In the genomic region with DNA sequence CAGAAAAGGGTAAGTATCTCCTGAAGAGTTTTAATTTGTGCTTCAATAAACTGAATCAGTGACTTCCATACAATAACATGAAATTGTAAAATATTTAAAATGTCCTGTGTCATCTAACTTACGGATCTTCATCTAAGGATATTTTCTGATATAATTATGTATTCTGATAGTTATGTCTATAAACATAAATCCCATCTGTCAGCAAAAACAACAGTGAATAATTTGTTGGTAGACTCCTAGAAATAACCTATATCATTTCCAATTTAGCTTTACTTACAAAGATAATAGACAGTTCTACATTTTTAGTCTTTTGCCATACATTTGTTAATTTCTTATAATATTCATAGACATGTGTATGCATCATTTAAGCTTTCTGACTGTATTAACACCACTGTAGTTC, we compare ENCODE assay signal across 22 cellular contexts.
DNase-seq lines count a peak whose midpoint lies in the region; ATAC-seq, FAIRE-seq and TF ChIP-seq lines count a peak whose summit lies in the region.
"Had no signal": no experiment of that assay in that cellular context is flagged by ENCODE, and none has a peak within 500 bp of the region (broad histone marks: within the 10 kb centered on the region; RNA-seq: fewer than 3 reads in every experiment).

No MANE protein-coding gene starts in this region.

- H4K5ac ChIP-seq in IMR-90 (ENCODE audit: low read depth, low read length): no peak overlapping the region

- BruUV-seq in IMR-90 (replicated peaks; lab: Mats Ljungman, UMichigan): no TSS peak
- no TSS peak for BruUV-seq in K562 (replicated peaks; lab: Mats Ljungman, UMichigan)

- no peaks in the 10 kb centered on the region for H3K4me1 ChIP-seq in A549
- no peaks in the 10 kb centered on the region for H3K4me1 ChIP-seq in IMR-90 (ENCODE audit: control insufficient read depth, insufficient read depth, low read length)
- H3K4me1 ChIP-seq in K562 (replicated peaks in 1 of 2; ENCODE audit: control insufficient read depth in 2 of 2, insufficient read depth in 2 of 2, low read length in 2 of 2): no peaks in the 10 kb centered on the region
- H3K4me1 ChIP-seq: BLaER1 treated with 17β-estradiol and CSF1 and Interleukin-3, amounts not matched to agents 10 nM and 100 nM; Caco-2 had no signal

- H2AFZ ChIP-seq in IMR-90 (replicated peaks; ENCODE audit: low read length, poor library complexity): no peak overlapping the region
- no peak overlapping the region for H2AFZ ChIP-seq in K562 (ENCODE audit: low read depth, low read length)

- no peaks in the 10 kb centered on the region for H3K79me2 ChIP-seq in K562 (ENCODE audit: control insufficient read depth, insufficient read depth, low read length)

- H4K20me1 ChIP-seq in IMR-90 (ENCODE audit: insufficient read depth, low read length): no peaks in the 10 kb centered on the region
- no peaks in the 10 kb centered on the region for H4K20me1 ChIP-seq in K562 (replicated peaks; ENCODE audit: control insufficient read depth, insufficient read depth, low read length)
- H4K20me1 ChIP-seq: BLaER1 treated with 17β-estradiol and CSF1 and Interleukin-3, amounts not matched to agents 10 nM and 100 nM had no signal

- dilution Hi-C loops in IMR-90 (cut with HindIII; ENCODE audit: low sequenced_read_pairs, unreplicated experiment): no loop called here

- H3K4me3 Mint-ChIP-seq in endothelial cell (ENCODE audit: unreplicated experiment): no peak overlapping the region
- H3K4me3 Mint-ChIP-seq: B cell; CD4-positive, alpha-beta T cell; CD8-positive, alpha-beta T cell had no signal

- no peak overlapping the region for H2BK15ac ChIP-seq in IMR-90 (ENCODE audit: low read depth, low read length)

- H4K8ac ChIP-seq in IMR-90 (ENCODE audit: low read depth in 2 of 2, low read length in 2 of 2): no peak overlapping the region

- 90% methylated on average over 1 of the region's 1 CpG for WGBS in A549 (ENCODE audit: missing lambda C conversion rate)
- WGBS in IMR-90 (ENCODE audit: extremely low coverage in 2 of 2, insufficient read length in 1 of 2), 2 experiments: no CpG with 5 or more reads among the region's 1 CpG
- WGBS in K562 (ENCODE audit: insufficient coverage, low coverage, missing lambda C conversion rate): 62% methylated on average over 1 of the region's 1 CpG

- FAIRE-seq in A549 (lab: Jason Lieb, UNC) (no peak), K562 (lab: Jason Lieb, UNC) (no peak)
- FAIRE-seq: D721Med, GM12878, GM12892, GM18507 had no signal

- H2BK120ac ChIP-seq in IMR-90 (ENCODE audit: low read depth, low read length): no peak overlapping the region

- no peak overlapping the region for H3K14ac ChIP-seq in IMR-90 (replicated peaks; ENCODE audit: low read depth, low read length)

- TF ChIP-seq RAD21 in A549 (conservative IDR thresholded peaks at IDR 0.05 in 1 of 2, IDR thresholded peaks at IDR 0.05 in 1 of 2) (no peak), IMR-90 (IDR thresholded peaks at IDR 0.05; ENCODE audit: low read length) (no peak), K562 (CRISPR knock-in tag; conservative IDR thresholded peaks at IDR 0.05 in 1 of 2, IDR thresholded peaks at IDR 0.05 in 1 of 2) (no peak)

- H3K36me3 Mint-ChIP-seq in endothelial cell (ENCODE audit: low read depth, unreplicated experiment): no peaks in the 10 kb centered on the region

- H3K4me3 ChIP-seq in A549 (no peak overlapping the region), IMR-90 (ENCODE audit: insufficient read depth, low read depth, low read length) (no peak overlapping the region), K562 (no peak overlapping the region)
- H3K4me3 ChIP-seq: BLaER1 treated with 17β-estradiol and CSF1 and Interleukin-3, amounts not matched to agents 10 nM and 100 nM; GM12878 had no signal

- TF ChIP-seq POLR2A in A549 (IDR thresholded peaks at IDR 0.05; ENCODE audit: low read length) (no peak), IMR-90 (IDR thresholded peaks at IDR 0.05; ENCODE audit: low read depth, low read length) (no peak), K562 (conservative IDR thresholded peaks at IDR 0.05) (no peak)

- H4K91ac ChIP-seq in IMR-90 (ENCODE audit: insufficient read depth, low read depth, low read length): no peak overlapping the region

- in situ Hi-C loops in IMR-90 (cut with MboI; ENCODE audit: low sequenced_read_pairs): no loop called here
- in situ Hi-C loops in K562 (cut with MboI): no loop called here

- H3K9me1 ChIP-seq in IMR-90 (ENCODE audit: insufficient read depth, low read length): no peaks in the 10 kb centered on the region
- no peaks in the 10 kb centered on the region for H3K9me1 ChIP-seq in K562 (ENCODE audit: control insufficient read depth, insufficient read depth, low read length)

- no peak overlapping the region for H3K56ac ChIP-seq in IMR-90 (ENCODE audit: extremely low read depth, insufficient read depth, low read length)

- H2AK5ac ChIP-seq in IMR-90 (ENCODE audit: low read depth, low read length): no peak overlapping the region

- H3K9ac ChIP-seq in IMR-90 (ENCODE audit: low read depth, low read length): no peak overlapping the region
- H3K9ac ChIP-seq in K562 (ENCODE audit: insufficient read depth in 1 of 2, low read depth in 2 of 2, low read length in 2 of 2): no peak overlapping the region
- H3K9ac ChIP-seq: BLaER1 treated with 17β-estradiol and CSF1 and Interleukin-3, amounts not matched to agents 10 nM and 100 nM had no signal

- TF ChIP-seq CTCF in A549 (IDR thresholded peaks at IDR 0.05) (no peak), IMR-90 (conservative IDR thresholded peaks at IDR 0.05; ENCODE audit: low read depth, low read length) (no peak), K562 (IDR thresholded peaks at IDR 0.05 in 2 of 3, conservative IDR thresholded peaks at IDR 0.05 in 1 of 3; ENCODE audit: insufficient read depth in 2 of 3, low read depth in 1 of 3, low read length in 3 of 3) (no peak), endothelial cell (IDR thresholded peaks at IDR 0.05; ENCODE audit: unreplicated experiment) (no peak)

- DNase-seq in A549 (ENCODE audit: low read depth in 1 of 2, low spot score in 1 of 2): no peak
- no peak for DNase-seq in IMR-90
- no peak for DNase-seq in K562 (ENCODE audit: extremely low read depth in 1 of 4, low spot score in 3 of 4)
- no peak for DNase-seq in endothelial cell (ENCODE audit: low spot score)
- DNase-seq in EL: no peak
- DNase-seq: 8988T; AML-193; Caco-2; Calu3; CD4-positive, alpha-beta T cell; CD8-positive, alpha-beta T cell; DMS79 treated with DMSO at 0.1 percent for 48 hours; GDM1 had no signal

- POLR2A ChIA-PET in A549 (lab: Yijun Ruan, JAX) (no interaction called here), IMR-90 (lab: Charles Lee; ENCODE audit: unreplicated experiment) (no interaction called here), K562 (lab: Yijun Ruan, JAX) (no interaction called here)

- no peak overlapping the region for H2BK5ac ChIP-seq in IMR-90 (ENCODE audit: low read depth, low read length, poor library complexity, severe bottlenecking)

- ATAC-seq in A549: no peak
- no peak for ATAC-seq in IMR-90 (ENCODE audit: low read depth)
- ATAC-seq in K562: no peak
- no peak for ATAC-seq in HG03342 (IDR thresholded peaks at IDR 0.05; ENCODE audit: unreplicated experiment)
- no peak for ATAC-seq in HG03521 (IDR thresholded peaks at IDR 0.05; ENCODE audit: unreplicated experiment)
- ATAC-seq: CD8-positive, alpha-beta T cell; GM12878 had no signal

- no peaks in the 10 kb centered on the region for H3K9me3 Mint-ChIP-seq in endothelial cell (ENCODE audit: unreplicated experiment)
- H3K9me3 Mint-ChIP-seq: CD4-positive, alpha-beta T cell; CD8-positive, alpha-beta T cell had no signal

- H3K4me1 Mint-ChIP-seq in endothelial cell (ENCODE audit: unreplicated experiment): peaks cover 7% of the 10 kb centered on the region
- H3K4me1 Mint-ChIP-seq: B cell had no signal

- H3K27ac Mint-ChIP-seq in endothelial cell (ENCODE audit: unreplicated experiment): peak overlapping the region; percentile 21
- H3K27ac Mint-ChIP-seq: B cell; CD4-positive, alpha-beta T cell; CD8-positive, alpha-beta T cell had no signal

- H2BK20ac ChIP-seq in IMR-90 (ENCODE audit: low read depth, low read length): no peak overlapping the region

- no peak overlapping the region for H3K27ac ChIP-seq in A549
- no peak overlapping the region for H3K27ac ChIP-seq in IMR-90 (ENCODE audit: insufficient read depth, low read length)
- no peak overlapping the region for H3K27ac ChIP-seq in K562 (ENCODE audit: extremely low read depth, low read depth, low read length)
- H3K27ac ChIP-seq: BLaER1 treated with 17β-estradiol and CSF1 and Interleukin-3, amounts not matched to agents 10 nM and 100 nM; C4-2B had no signal

- H2AK9ac ChIP-seq in IMR-90 (replicated peaks; ENCODE audit: low read depth, low read length, poor library complexity): no peak overlapping the region

- H3K27me3 Mint-ChIP-seq in endothelial cell (ENCODE audit: unreplicated experiment): no peaks in the 10 kb centered on the region
- H3K27me3 Mint-ChIP-seq: B cell; CD4-positive, alpha-beta T cell had no signal

- intact Hi-C loops in IMR-90 (cut with micrococcal nuclease): no loop called here
- intact Hi-C loops in K562 (cut with micrococcal nuclease): no loop called here

- H3K4ac ChIP-seq in IMR-90 (ENCODE audit: low read depth, low read length): no peak overlapping the region

- no peak for TF ChIP-seq EP300 in A549 (IDR thresholded peaks at IDR 0.05)
- TF ChIP-seq EP300 in K562 (IDR thresholded peaks at IDR 0.05; ENCODE audit: low read length): no peak

- H3K4me2 ChIP-seq in A549 (no peak overlapping the region), IMR-90 (ENCODE audit: low read depth, low read length) (no peak overlapping the region), K562 (ENCODE audit: insufficient read depth, low read length) (no peak overlapping the region)
- H3K4me2 ChIP-seq: BLaER1 treated with 17β-estradiol and CSF1 and Interleukin-3, amounts not matched to agents 10 nM and 100 nM had no signal

- no peaks in the 10 kb centered on the region for H3K36me3 ChIP-seq in IMR-90 (ENCODE audit: control insufficient read depth, insufficient read depth, low read length)
- peaks cover 3% of the 10 kb centered on the region; the same call in 1 of the 3 replicates for H3K36me3 ChIP-seq in K562 (ENCODE audit: control insufficient read depth, insufficient read depth, low read length)

- H3K27me3 ChIP-seq in IMR-90 (ENCODE audit: control insufficient read depth, insufficient read depth, low read length): no peaks in the 10 kb centered on the region
- no peaks in the 10 kb centered on the region for H3K27me3 ChIP-seq in K562 (ENCODE audit: control insufficient read depth in 2 of 2, insufficient read depth in 2 of 2, low read length in 2 of 2)
- H3K27me3 ChIP-seq: BLaER1 treated with 17β-estradiol and CSF1 and Interleukin-3, amounts not matched to agents 10 nM and 100 nM had no signal

- CTCF ChIA-PET in A549 (lab: Yijun Ruan, JAX): no interaction called here
- CTCF ChIA-PET in IMR-90 (lab: Yijun Ruan, JAX): no interaction called here
- CTCF ChIA-PET in K562 (lab: Yijun Ruan, JAX; ENCODE audit: low intra/inter-chr PET ratio): no interaction called here

- no peak overlapping the region for H3K18ac ChIP-seq in IMR-90 (ENCODE audit: low read depth, low read length)

- no peak overlapping the region for H3K23ac ChIP-seq in IMR-90 (ENCODE audit: low read depth, low read length)

- H3K79me1 ChIP-seq in IMR-90 (ENCODE audit: low read depth in 1 of 2, low read length in 2 of 2): no peaks in the 10 kb centered on the region

- H3K9me3 ChIP-seq in A549 (no peaks in the 10 kb centered on the region), IMR-90 (ENCODE audit: control insufficient read depth, insufficient read depth, low read length) (no peaks in the 10 kb centered on the region), K562 (replicated peaks; ENCODE audit: control insufficient read depth, insufficient read depth, low read depth, low read length) (no peaks in the 10 kb centered on the region)
- H3K9me3 ChIP-seq: BLaER1 treated with 17β-estradiol and CSF1 and Interleukin-3, amounts not matched to agents 10 nM and 100 nM; Caco-2 had no signal
